In the genomic region with DNA sequence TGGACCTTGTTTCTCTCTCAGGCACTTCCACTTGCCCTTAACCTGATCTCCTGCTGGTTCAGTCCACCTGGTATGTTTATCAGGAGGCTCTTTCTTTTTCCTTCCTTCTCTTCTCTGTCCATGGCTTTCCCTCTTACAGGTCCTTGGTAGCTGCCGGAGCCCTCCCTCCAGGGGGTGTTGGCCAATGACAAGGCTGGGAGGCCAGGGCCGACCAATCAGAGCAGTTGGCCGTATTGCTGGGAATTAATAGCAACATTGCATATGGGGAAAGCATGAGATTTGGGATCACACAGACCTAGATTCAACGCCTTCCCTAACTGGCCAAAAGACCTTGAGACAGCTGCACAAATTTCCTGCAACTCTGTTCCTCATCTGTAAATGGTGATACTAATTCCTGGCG, we compare ENCODE assay signal across 19 cellular contexts.
DNase-seq lines count a peak whose midpoint lies in the region; ATAC-seq, FAIRE-seq and TF ChIP-seq lines count a peak whose summit lies in the region.
"Had no signal": no experiment of that assay in that cellular context is flagged by ENCODE, and none has a peak within 500 bp of the region (broad histone marks: within the 10 kb centered on the region; RNA-seq: fewer than 3 reads in every experiment).

No MANE protein-coding gene starts in this region.

- TF ChIP-seq CTCF in PC-3 (conservative IDR thresholded peaks at IDR 0.05; ENCODE audit: low read depth, low read length) (no peak), H1 (IDR thresholded peaks at IDR 0.05; ENCODE audit: control extremely low read depth in 1 of 3, insufficient read depth in 1 of 3, low read depth in 1 of 3, low read length in 3 of 3) (no peak)

- FAIRE-seq in H1 (lab: Jason Lieb, UNC): no peak
- FAIRE-seq: GM12878, GM19239 had no signal

- no peak for TF ChIP-seq EP300 in H1 (IDR thresholded peaks at IDR 0.05; ENCODE audit: borderline replicate concordance in 1 of 2, low read depth in 2 of 2, low read length in 2 of 2)

- 0 out of 2 replicates have a peak, but pooled peaks have one; percentile 6 for ATAC-seq in PC-3
- no peak for ATAC-seq in GM18519 (IDR thresholded peaks at IDR 0.05; ENCODE audit: low FRiP score, unreplicated experiment)
- ATAC-seq in HG03108 (IDR thresholded peaks at IDR 0.05; ENCODE audit: unreplicated experiment): no peak
- ATAC-seq: GM12878 had no signal

- no peaks in the 10 kb centered on the region for H3K23me2 ChIP-seq in H1 (ENCODE audit: low read depth, low read length)

- WGBS in H1 (ENCODE audit: extremely low coverage in 1 of 2, insufficient coverage in 1 of 2, insufficient read length in 1 of 2, insufficient replicate concordance in 2 of 2, low coverage in 1 of 2, low lambda C conversion rate in 2 of 2, missing lambda C conversion rate in 1 of 2), 2 experiments: 77% methylated on average over 5 of the region's 5 CpGs; no CpG with 5 or more reads in 1 of the 2 experiments

- H4K91ac ChIP-seq in H1 (replicated peaks; ENCODE audit: insufficient read length, low read length): no peak overlapping the region

- no peak overlapping the region for H2BK20ac ChIP-seq in H1 (ENCODE audit: low read length)

- H3K14ac ChIP-seq in H1 (ENCODE audit: insufficient read length): no peak overlapping the region

- H3K36me3 ChIP-seq in PC-3 (ENCODE audit: low read depth, low read length): no peaks in the 10 kb centered on the region
- H3K36me3 ChIP-seq in H1 (ENCODE audit: control insufficient read depth in 2 of 4, insufficient read depth in 4 of 4, low read length in 3 of 4): no peaks in the 10 kb centered on the region

- H3K9me2 ChIP-seq in PC-3 (replicated peaks; ENCODE audit: low read length): no peaks in the 10 kb centered on the region

- H2BK5ac ChIP-seq in H1 (ENCODE audit: low read depth, low read length): no peak overlapping the region

- no peaks in the 10 kb centered on the region for H3K27me3 ChIP-seq in PC-3 (ENCODE audit: low read length)
- H3K27me3 ChIP-seq in H1 (replicated peaks in 1 of 4; ENCODE audit: control insufficient read depth in 3 of 4, extremely low read depth in 1 of 4, insufficient read depth in 3 of 4, low read length in 3 of 4): no peaks in the 10 kb centered on the region

- no peak for TF ChIP-seq POLR2A in H1 (IDR thresholded peaks at IDR 0.05; ENCODE audit: control extremely low read depth in 1 of 2, low read depth in 2 of 2, low read length in 2 of 2)

- POLR2A ChIA-PET in PC-3 (lab: Charles Lee; ENCODE audit: unreplicated experiment) (interaction anchor here (0.5 kb wide), 1 partner anchor 322 kb away, joined by 4 read pairs; no protein-coding TSS in a partner anchor), H1 (lab: Charles Lee; ENCODE audit: partially characterized antibody) (interaction anchor here (0.8 kb wide), 1 partner anchor 10 kb away, joined by 4 read pairs; no protein-coding TSS in a partner anchor)

- no peaks in the 10 kb centered on the region for H3F3A ChIP-seq in PC-3 (ENCODE audit: low read length, unreplicated experiment)

- no TSS peak for BruUV-seq in PC-3 (replicated peaks; lab: Mats Ljungman, UMichigan)

- H2BK12ac ChIP-seq in H1 (ENCODE audit: low read depth, low read length): no peak overlapping the region

- H3K9ac ChIP-seq in PC-3 (ENCODE audit: low read length) (peak overlapping the region; percentile 39), H1 (replicated peaks in 1 of 4; ENCODE audit: extremely low read depth in 1 of 4, low read depth in 3 of 4, low read length in 3 of 4) (no peak overlapping the region)

- no peak overlapping the region for H3K4ac ChIP-seq in H1 (replicated peaks; ENCODE audit: insufficient read length, low read depth, low read length)

- DNase-seq in NCI-H82 (lab: John Stamatoyannopoulos, UW): peak; percentile 12
- DNase-seq in NCI-H82 treated with DMSO at 0.1 percent for 48 hours (lab: John Stamatoyannopoulos, UW; ENCODE audit: unreplicated experiment): no peak
- no peak for DNase-seq in PC-3
- no peak for DNase-seq in H1 (ENCODE audit: low read depth in 1 of 2, low spot score in 2 of 2)
- DNase-seq in HuH-7 (ENCODE audit: low spot score): no peak
- DNase-seq: AML-193; CD4-positive, alpha-beta memory T cell; DMS79 treated with DMSO at 0.1 percent for 48 hours; GF-D8; HCEC 1CT; HFFc6; KG1 had no signal

- H3K23ac ChIP-seq in H1 (ENCODE audit: insufficient read length): no peak overlapping the region

- H3K79me1 ChIP-seq in H1 (ENCODE audit: low read depth, low read length): no peaks in the 10 kb centered on the region

- H3K18ac ChIP-seq in H1 (ENCODE audit: extremely low read depth, low read length): no peak overlapping the region

- H3K4me1 ChIP-seq in PC-3 (ENCODE audit: insufficient read depth, low read length) (peaks cover 75% of the 10 kb centered on the region), H1 (replicated peaks in 1 of 4; ENCODE audit: control insufficient read depth in 3 of 4, insufficient read depth in 4 of 4, low read length in 3 of 4) (peaks cover 0 to 5% (median 0%) of the 10 kb centered on the region in 4 experiments; a peak in 3 of 7 replicates)

- H3K27ac ChIP-seq in PC-3 (ENCODE audit: low read length): peak overlapping the region; percentile 89
- H3K27ac ChIP-seq in H1 (ENCODE audit: low read depth, low read length): no peak overlapping the region
- H3K27ac ChIP-seq: 22Rv1, C4-2B had no signal

- no peaks in the 10 kb centered on the region for H4K20me1 ChIP-seq in PC-3 (ENCODE audit: low read length)
- H4K20me1 ChIP-seq in H1 (replicated peaks in 1 of 2; ENCODE audit: control insufficient read depth in 1 of 2, insufficient read depth in 2 of 2, low read length in 2 of 2): no peaks in the 10 kb centered on the region

- H2AFZ ChIP-seq in PC-3 (ENCODE audit: low read length): no peak overlapping the region
- H2AFZ ChIP-seq in H1 (ENCODE audit: low read length): no peak overlapping the region

- CTCF ChIA-PET in PC-3 (lab: Charles Lee) (no interaction called here), H1 (lab: Charles Lee; ENCODE audit: partially characterized antibody) (interaction anchor here (0.9 to 2.5 kb wide), 3 partner anchors 10 to 73 kb away, joined by 3 to 6 read pairs (median 4); no protein-coding TSS in a partner anchor)

- TF ChIP-seq RAD21 in H1 (IDR thresholded peaks at IDR 0.05 in 1 of 2, conservative IDR thresholded peaks at IDR 0.05 in 1 of 2; ENCODE audit: low read depth in 2 of 2, low read length in 2 of 2): no peak

- no peak overlapping the region for H3K4me3 ChIP-seq in PC-3 (ENCODE audit: low read length)
- H3K4me3 ChIP-seq in H1 (ENCODE audit: extremely low read depth in 1 of 4, insufficient read depth in 2 of 4, low read depth in 3 of 4, low read length in 4 of 4): no peak overlapping the region
- H3K4me3 ChIP-seq: A549, GM12878 had no signal

- H3K9me3 ChIP-seq in PC-3 (ENCODE audit: low read length) (no peaks in the 10 kb centered on the region), H1 (ENCODE audit: insufficient read depth in 2 of 2, low read depth in 1 of 2, low read length in 1 of 2) (no peaks in the 10 kb centered on the region)
- H3K9me3 ChIP-seq: A549 had no signal

- H4K8ac ChIP-seq in H1 (ENCODE audit: extremely low read depth, insufficient read depth, low read length): no peak overlapping the region

- intact Hi-C loops in PC-3 (cut with micrococcal nuclease): no loop called here

- H3K56ac ChIP-seq in H1 (replicated peaks; ENCODE audit: insufficient read length, low read depth, low read length): no peak overlapping the region

- H3K4me2 ChIP-seq in PC-3 (ENCODE audit: low read length): peak overlapping the region; percentile 53
- H3K4me2 ChIP-seq in H1 (ENCODE audit: insufficient read depth in 1 of 2, low read depth in 2 of 2, low read length in 2 of 2): no peak overlapping the region

- no peak overlapping the region for H2BK15ac ChIP-seq in H1 (ENCODE audit: low read length)

- H2BK120ac ChIP-seq in H1 (replicated peaks; ENCODE audit: low read depth, low read length): no peak overlapping the region

- no peak overlapping the region for H4K5ac ChIP-seq in H1 (ENCODE audit: insufficient read length, low read depth, low read length)

- no peak overlapping the region for H2AK5ac ChIP-seq in H1 (ENCODE audit: low read depth, low read length)

- H3K79me2 ChIP-seq in PC-3 (ENCODE audit: low read length): no peaks in the 10 kb centered on the region
- no peaks in the 10 kb centered on the region for H3K79me2 ChIP-seq in H1 (ENCODE audit: control insufficient read depth in 1 of 2, insufficient read depth in 2 of 2, low read length in 2 of 2)

TF ChIP-seq in H1, 55 proteins besides CTCF, POLR2A, EP300 and RAD21:
- TF ChIP-seq SP1 (IDR thresholded peaks at IDR 0.05; ENCODE audit: low read depth, low read length): peak; percentile 37; the same call in 1 of the 2 replicates
- TF ChIP-seq JUND (IDR thresholded peaks at IDR 0.05; ENCODE audit: low read length): no peak
